Comparison of ENCODE assay signal across 15 cellular contexts in the genomic region with DNA sequence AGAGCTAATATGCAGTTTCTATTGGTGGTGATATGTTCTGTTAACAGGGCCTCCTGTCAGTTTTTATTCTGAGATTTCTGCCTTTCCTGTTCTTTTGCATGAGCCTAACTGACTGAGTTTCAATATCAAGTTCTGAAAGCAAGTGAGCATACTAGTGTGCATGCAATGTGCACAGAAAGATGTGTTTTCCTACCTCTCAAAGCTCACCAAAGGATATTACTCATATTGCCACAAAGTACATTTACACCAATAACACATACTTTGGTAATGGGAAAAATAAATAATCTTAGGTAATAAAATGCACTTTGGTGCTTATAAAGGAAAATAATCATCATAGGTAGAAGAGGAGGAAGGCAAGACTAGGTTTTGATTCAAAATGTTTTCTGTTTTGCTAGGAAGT.
A peak's percentile ranks its signal among the peaks of the same experiment; 100 is the strongest.
DNase-seq lines count a peak whose midpoint lies in the region; ATAC-seq and TF ChIP-seq lines count a peak whose summit lies in the region.
"Had no signal": no experiment of that assay in that cellular context is flagged by ENCODE, and none has a peak within 500 bp of the region (broad histone marks: within the 10 kb centered on the region; RNA-seq: fewer than 3 reads in every experiment).

No MANE protein-coding gene starts in this region.

- intact Hi-C loops in mammary epithelial cell (cut with micrococcal nuclease): no loop called here
- intact Hi-C loops in activated CD8-positive, alpha-beta T cell treated with anti-CD3 and anti-CD28 coated beads for 36 hours (cut with micrococcal nuclease): no loop called here

- peak; percentile 48 for DNase-seq in mammary epithelial cell
- no peak for DNase-seq in activated CD8-positive, alpha-beta T cell treated with anti-CD3 and anti-CD28 coated beads for 36 hours
- no peak for DNase-seq in NCI-H1694 (lab: John Stamatoyannopoulos, UW)
- DNase-seq in dermis blood vessel endothelial cell: no peak
- no peak for DNase-seq in activated CD4-positive, alpha-beta T cell treated with anti-CD3 and anti-CD28 coated beads for 48 hours
- DNase-seq: activated naive CD4-positive, alpha-beta T cell treated with anti-CD3 and anti-CD28 coated beads, Interleukin-2, amount 10 ng/mL, durations not matched to agents 7 days and 5 days; left ventricle myocardium inferior; NCI-H1436 treated with DMSO at 0.1 percent for 48 hours; SHP77 treated with DMSO at 0.1 percent for 48 hours had no signal

- dilution Hi-C loops in mammary epithelial cell (cut with HindIII; ENCODE audit: low sequenced_read_pairs): no loop called here

- H3K9ac ChIP-seq in mammary epithelial cell (ENCODE audit: insufficient read depth, low read length): no peak overlapping the region
- H3K9ac ChIP-seq: BLaER1 treated with 17β-estradiol and CSF1 and Interleukin-3, amounts not matched to agents 10 nM and 100 nM had no signal

- H3K27me3 ChIP-seq in mammary epithelial cell (ENCODE audit: insufficient read depth, low read length): no peaks in the 10 kb centered on the region
- H3K27me3 ChIP-seq: BLaER1 treated with 17β-estradiol and CSF1 and Interleukin-3, amounts not matched to agents 10 nM and 100 nM had no signal

- in situ Hi-C loops in mammary epithelial cell (cut with MboI; ENCODE audit: low sequenced_read_pairs in 2 of 2): no loop called here

- no peaks in the 10 kb centered on the region for H3K9me3 ChIP-seq in mammary epithelial cell (replicated peaks; ENCODE audit: insufficient read depth, low read length)
- H3K9me3 ChIP-seq: BLaER1 treated with 17β-estradiol and CSF1 and Interleukin-3, amounts not matched to agents 10 nM and 100 nM; left ventricle myocardium inferior had no signal

- no peak overlapping the region for H3K4me3 Mint-ChIP-seq in activated CD8-positive, alpha-beta T cell treated with anti-CD3 and anti-CD28 coated beads for 36 hours
- H3K4me3 Mint-ChIP-seq: activated naive CD4-positive, alpha-beta T cell treated with anti-CD3 and anti-CD28 coated beads, Interleukin-2, amount 10 ng/mL, durations not matched to agents 7 days and 5 days; neural crest cell had no signal

- ATAC-seq in GM18520 (IDR thresholded peaks at IDR 0.05; ENCODE audit: unreplicated experiment) (peak; percentile 40), GM21447 (IDR thresholded peaks at IDR 0.05; ENCODE audit: unreplicated experiment) (peak; percentile 77), HG03025 (IDR thresholded peaks at IDR 0.05; ENCODE audit: low FRiP score, unreplicated experiment) (peak; percentile 87)
- ATAC-seq in activated CD8-positive, alpha-beta T cell treated with anti-CD3 and anti-CD28 coated beads for 36 hours: no peak

- POLR2A ChIA-PET in activated CD8-positive, alpha-beta T cell treated with anti-CD3 and anti-CD28 coated beads for 36 hours (lab: Charles Lee): interaction anchor here (1.3 kb wide), 1 partner anchor 15 kb away, joined by 3 read pairs; no protein-coding TSS in a partner anchor

- no peaks in the 10 kb centered on the region for H3K36me3 ChIP-seq in mammary epithelial cell (ENCODE audit: insufficient read depth, low read length)
- H3K36me3 ChIP-seq: left ventricle myocardium inferior had no signal

- H2AFZ ChIP-seq in mammary epithelial cell (ENCODE audit: low read depth, low read length): peak overlapping the region; percentile 12

- H3K4me1 Mint-ChIP-seq in activated CD8-positive, alpha-beta T cell treated with anti-CD3 and anti-CD28 coated beads for 36 hours (ENCODE audit: low read depth): peaks cover 8% of the 10 kb centered on the region

- peaks cover 30% of the 10 kb centered on the region for H3K4me1 ChIP-seq in mammary epithelial cell (ENCODE audit: insufficient read depth, low read length)
- H3K4me1 ChIP-seq: left ventricle myocardium inferior had no signal

- no peak for TF ChIP-seq CTCF in mammary epithelial cell (conservative IDR thresholded peaks at IDR 0.05 in 1 of 2, IDR thresholded peaks at IDR 0.05 in 1 of 2; ENCODE audit: extremely low read depth in 1 of 2, insufficient read depth in 1 of 2, low read depth in 1 of 2, low read length in 2 of 2)
- no peak for TF ChIP-seq CTCF in activated CD8-positive, alpha-beta T cell treated with anti-CD3 and anti-CD28 coated beads for 36 hours (IDR thresholded peaks at IDR 0.05)

- H3K4me3 ChIP-seq in mammary epithelial cell (replicated peaks in 1 of 3; ENCODE audit: insufficient read depth in 1 of 3, low read depth in 2 of 3, low read length in 3 of 3): no peak overlapping the region
- H3K4me3 ChIP-seq: BLaER1 treated with 17β-estradiol and CSF1 and Interleukin-3, amounts not matched to agents 10 nM and 100 nM; left ventricle myocardium inferior had no signal

- CTCF ChIA-PET in mammary epithelial cell (lab: Charles Lee; ENCODE audit: low non-redundant PET): no interaction called here
- CTCF ChIA-PET in activated CD8-positive, alpha-beta T cell treated with anti-CD3 and anti-CD28 coated beads for 36 hours (lab: Charles Lee): no interaction called here

- no peaks in the 10 kb centered on the region for H3K27me3 Mint-ChIP-seq in activated CD8-positive, alpha-beta T cell treated with anti-CD3 and anti-CD28 coated beads for 36 hours
- H3K27me3 Mint-ChIP-seq: activated naive CD4-positive, alpha-beta T cell treated with anti-CD3 and anti-CD28 coated beads, Interleukin-2, amount 10 ng/mL, durations not matched to agents 7 days and 5 days; IgD-negative memory B cell had no signal

- peak overlapping the region; percentile 62 for H3K4me2 ChIP-seq in mammary epithelial cell (ENCODE audit: insufficient read depth, low read depth, low read length)

- H3K27ac ChIP-seq in mammary epithelial cell (ENCODE audit: insufficient read depth, low read depth, low read length): no peak overlapping the region
- H3K27ac ChIP-seq: left ventricle myocardium inferior had no signal

- no peaks in the 10 kb centered on the region for H4K20me1 ChIP-seq in mammary epithelial cell (ENCODE audit: insufficient read depth, low read length)

- H3K36me3 Mint-ChIP-seq in activated CD8-positive, alpha-beta T cell treated with anti-CD3 and anti-CD28 coated beads for 36 hours (ENCODE audit: low read depth): no peaks in the 10 kb centered on the region
- H3K36me3 Mint-ChIP-seq: activated naive CD4-positive, alpha-beta T cell treated with anti-CD3 and anti-CD28 coated beads, Interleukin-2, amount 10 ng/mL, durations not matched to agents 7 days and 5 days had no signal

- H3K9me3 Mint-ChIP-seq in activated CD8-positive, alpha-beta T cell treated with anti-CD3 and anti-CD28 coated beads for 36 hours: no peaks in the 10 kb centered on the region
- H3K9me3 Mint-ChIP-seq: activated naive CD4-positive, alpha-beta T cell treated with anti-CD3 and anti-CD28 coated beads, Interleukin-2, amount 10 ng/mL, durations not matched to agents 7 days and 5 days; neural crest cell had no signal

- BruUV-seq in mammary epithelial cell (replicated peaks; lab: Mats Ljungman, UMichigan): no TSS peak

- H3K79me2 ChIP-seq in mammary epithelial cell (ENCODE audit: insufficient read depth, low read length): no peaks in the 10 kb centered on the region

- H3K27ac Mint-ChIP-seq in activated CD8-positive, alpha-beta T cell treated with anti-CD3 and anti-CD28 coated beads for 36 hours: no peak overlapping the region
- H3K27ac Mint-ChIP-seq: activated naive CD4-positive, alpha-beta T cell treated with anti-CD3 and anti-CD28 coated beads, Interleukin-2, amount 10 ng/mL, durations not matched to agents 7 days and 5 days; IgD-negative memory B cell had no signal
